15 cellular contexts compared by ENCODE assay signal in genomic region chr14:51581017-51581881, GRCh38.
DNase-seq lines count a peak whose midpoint lies in the region; ATAC-seq, FAIRE-seq and TF ChIP-seq lines count a peak whose summit lies in the region.
"Had no signal": no experiment of that assay in that cellular context is flagged by ENCODE, and none has a peak within 500 bp of the region (broad histone marks: within the 10 kb centered on the region; RNA-seq: fewer than 3 reads in every experiment).

No MANE protein-coding gene starts in this region.

- no peaks in the 10 kb centered on the region for H3K9me3 ChIP-seq in adipocyte (ENCODE audit: control insufficient read depth, low read length)
- no peaks in the 10 kb centered on the region for H3K9me3 ChIP-seq in small intestine (ENCODE audit: control insufficient read depth, low read depth)
- no peaks in the 10 kb centered on the region for H3K9me3 ChIP-seq in kidney (ENCODE audit: control insufficient read depth in 1 of 2, low read length in 2 of 2)
- H3K9me3 ChIP-seq in CD8-positive, alpha-beta T cell (ENCODE audit: low read length): no peaks in the 10 kb centered on the region
- H3K9me3 ChIP-seq: lower lobe of right lung, testis had no signal

- H3K27me3 ChIP-seq in adipocyte (replicated peaks; ENCODE audit: control insufficient read depth, insufficient read depth, low read length) (no peaks in the 10 kb centered on the region), small intestine (ENCODE audit: control insufficient read depth in 2 of 2, insufficient read depth in 2 of 2, low read length in 2 of 2) (no peaks in the 10 kb centered on the region)
- no peaks in the 10 kb centered on the region for H3K27me3 ChIP-seq in CD8-positive, alpha-beta T cell (ENCODE audit: insufficient read depth, low read length)
- H3K27me3 ChIP-seq: testis had no signal

- DNase-seq in HEK293T (ENCODE audit: extremely low spot score) (peak; percentile 10), adipocyte (ENCODE audit: low read depth) (peak; percentile 61), fibroblast of villous mesenchyme (ENCODE audit: low read depth) (peak; percentile 97), small intestine (no peak), kidney (no peak), NCI-H748 treated with DMSO at 0.1 percent for 48 hours (lab: John Stamatoyannopoulos, UW) (no peak)
- no peak for DNase-seq in CD8-positive, alpha-beta T cell
- DNase-seq: lower lobe of right lung; NCI-H446; RPMI8226; stimulated activated CD4-positive, alpha-beta T cell treated with anti-CD3 and anti-CD28 coated beads, Interleukin-12 subunit alpha, Interleukin-12 subunit beta, amount 100 ng/mL, for 4 hours; testis had no signal

- H3K4me1 Mint-ChIP-seq in CD8-positive, alpha-beta T cell (ENCODE audit: low read depth): no peaks in the 10 kb centered on the region

- TF ChIP-seq CTCF in fibroblast of villous mesenchyme (IDR thresholded peaks at IDR 0.05; ENCODE audit: insufficient read depth, low read depth, low read length) (no peak), kidney (IDR thresholded peaks at IDR 0.05; ENCODE audit: borderline replicate concordance, extremely low read depth, insufficient read depth) (no peak)
- no peak for TF ChIP-seq CTCF in CD8-positive, alpha-beta T cell (IDR thresholded peaks at IDR 0.05)

- CTCF ChIA-PET in HEK293T (lab: Yijun Ruan, JAX): interaction anchor here (1.6 kb wide), 1 partner anchor 12 kb away, joined by 8 read pairs; no protein-coding TSS in a partner anchor
- CTCF ChIA-PET in CD8-positive, alpha-beta T cell (lab: Charles Lee): no interaction called here

- WGBS in small intestine, 3 donors: 59 to 69% (median 66%) methylated on average over 4 of the region's 4 CpGs

- H3K4me3 ChIP-seq in adipocyte (ENCODE audit: low read length) (peak overlapping the region; percentile 19), fibroblast of villous mesenchyme (ENCODE audit: low read depth, low read length) (no peak overlapping the region), small intestine (ENCODE audit: low read depth in 1 of 2, low read length in 2 of 2) (no peak overlapping the region), kidney (ENCODE audit: low read length in 2 of 2) (no peak overlapping the region)
- H3K4me3 ChIP-seq in CD8-positive, alpha-beta T cell (ENCODE audit: low read depth, low read length): no peak overlapping the region
- H3K4me3 ChIP-seq: GM12878, lower lobe of right lung, testis had no signal

- intact Hi-C loops in kidney (cut with DNase I): no loop called here
- intact Hi-C loops in CD8-positive, alpha-beta T cell (cut with DNase I, micrococcal nuclease): no loop called here

- POLR2A ChIA-PET in HEK293T (lab: Yijun Ruan, JAX): no interaction called here
- POLR2A ChIA-PET in CD8-positive, alpha-beta T cell (lab: Charles Lee): interaction anchor here (1.1 kb wide), 1 partner anchor 10 kb away, joined by 3 read pairs; no protein-coding TSS in a partner anchor

- peaks cover 23% of the 10 kb centered on the region for H3K4me1 ChIP-seq in adipocyte (ENCODE audit: control insufficient read depth, insufficient read depth, low read length)
- no peaks in the 10 kb centered on the region for H3K4me1 ChIP-seq in small intestine (ENCODE audit: control insufficient read depth in 2 of 2, insufficient read depth in 1 of 2, low read depth in 1 of 2, low read length in 1 of 2)
- H3K4me1 ChIP-seq in kidney (ENCODE audit: control insufficient read depth in 1 of 2, insufficient read depth in 1 of 2, low read depth in 1 of 2, low read length in 2 of 2): no peaks in the 10 kb centered on the region
- H3K4me1 ChIP-seq in CD8-positive, alpha-beta T cell (ENCODE audit: insufficient read depth, low read length): no peaks in the 10 kb centered on the region
- H3K4me1 ChIP-seq: lower lobe of right lung, testis had no signal

- H3K27ac ChIP-seq in small intestine (ENCODE audit: low read depth in 1 of 2, low read length in 1 of 2) (no peak overlapping the region), kidney (ENCODE audit: low read depth in 2 of 2, low read length in 2 of 2) (no peak overlapping the region)
- H3K27ac ChIP-seq in CD8-positive, alpha-beta T cell (ENCODE audit: low read depth, low read length): no peak overlapping the region
- H3K27ac ChIP-seq: lower lobe of right lung, testis had no signal

- no peak overlapping the region for H3K4me3 Mint-ChIP-seq in CD8-positive, alpha-beta T cell

- no peak for ATAC-seq in CD8-positive, alpha-beta T cell
- ATAC-seq: activated naive CD4-positive, alpha-beta T cell treated with anti-CD3 and anti-CD28 coated beads, Interleukin-2, amount 50 U/mL, for 72 hours; GM12878 had no signal

- H3K27ac Mint-ChIP-seq in CD8-positive, alpha-beta T cell: no peak overlapping the region
- H3K27ac Mint-ChIP-seq: activated naive CD4-positive, alpha-beta T cell treated with anti-CD3 and anti-CD28 coated beads, Interleukin-2, amount 50 U/mL, for 72 hours had no signal

- H3K9me3 Mint-ChIP-seq in CD8-positive, alpha-beta T cell: no peaks in the 10 kb centered on the region
- H3K9me3 Mint-ChIP-seq: activated naive CD4-positive, alpha-beta T cell treated with anti-CD3 and anti-CD28 coated beads, Interleukin-2, amount 50 U/mL, for 72 hours had no signal

- peaks cover 25% of the 10 kb centered on the region for H3K27me3 Mint-ChIP-seq in CD8-positive, alpha-beta T cell (ENCODE audit: low read depth)

- peak overlapping the region; percentile 27 for H3K9ac ChIP-seq in adipocyte (ENCODE audit: low read length)
- H3K9ac ChIP-seq in kidney (ENCODE audit: low read length in 2 of 2): no peak overlapping the region

- FAIRE-seq in small intestine (lab: Jason Lieb, UNC) (no peak), kidney (lab: Jason Lieb, UNC) (no peak)
- FAIRE-seq: GM12878, GM19239 had no signal

- no peaks in the 10 kb centered on the region for H3K36me3 Mint-ChIP-seq in CD8-positive, alpha-beta T cell
- H3K36me3 Mint-ChIP-seq: activated naive CD4-positive, alpha-beta T cell treated with anti-CD3 and anti-CD28 coated beads, Interleukin-2, amount 50 U/mL, for 72 hours had no signal

- H3K36me3 ChIP-seq in adipocyte (ENCODE audit: control insufficient read depth, insufficient read depth, low read length, severe bottlenecking) (no peaks in the 10 kb centered on the region), small intestine (ENCODE audit: control insufficient read depth in 2 of 2, insufficient read depth in 2 of 2, low read length in 2 of 2) (no peaks in the 10 kb centered on the region), kidney (ENCODE audit: control insufficient read depth in 1 of 2, insufficient read depth in 2 of 2, low read length in 2 of 2) (no peaks in the 10 kb centered on the region)
- H3K36me3 ChIP-seq in CD8-positive, alpha-beta T cell (ENCODE audit: insufficient read depth, low read length): no peaks in the 10 kb centered on the region
- H3K36me3 ChIP-seq: lower lobe of right lung had no signal

TF ChIP-seq in HEK293T, 16 proteins besides CTCF, POLR2A, EP300 and RAD21:
- no peak for TF ChIP-seq SP1 (IDR thresholded peaks at IDR 0.05)
- peak; percentile 68 for TF ChIP-seq PKNOX1 (IDR thresholded peaks at IDR 0.05)
- no peak for TF ChIP-seq L3MBTL2 (conservative IDR thresholded peaks at IDR 0.05)
- no peak for TF ChIP-seq LEF1 (IDR thresholded peaks at IDR 0.05; ENCODE audit: borderline replicate concordance)
- TF ChIP-seq CTBP1 (IDR thresholded peaks at IDR 0.05; ENCODE audit: borderline replicate concordance): peak; percentile 60; the same call in 1 of the 2 replicates
- no peak for TF ChIP-seq BHLHE40 (IDR thresholded peaks at IDR 0.05; ENCODE audit: borderline replicate concordance)
- TF ChIP-seq FOXA1 (IDR thresholded peaks at IDR 0.05): no peak
- no peak for TF ChIP-seq ELF4 (IDR thresholded peaks at IDR 0.05)
- TF ChIP-seq HDGF (IDR thresholded peaks at IDR 0.05; ENCODE audit: borderline replicate concordance): no peak

Comparison
In these comparisons a context has a peak if more than half of its experiments do, and no peak if none do; other contexts are left out.
1. DNase-seq: peak in HEK293T (single experiment), adipocyte (single experiment) and fibroblast of villous mesenchyme (single experiment); none in small intestine (single experiment), kidney (single experiment), NCI-H748 treated with DMSO at 0.1 percent for 48 hours (single experiment) and CD8-positive, alpha-beta T cell (0 of 7).